ENCODE assay signal across 17 cellular contexts in genomic region chr11:49229136-49229535, GRCh38. TPM values are rescaled to one million over a fixed set of nuclear protein-coding genes. Genes with fewer than 3 reads are reported as not detected.
DNase-seq lines count a peak whose midpoint lies in the region; ATAC-seq, FAIRE-seq and TF ChIP-seq lines count a peak whose summit lies in the region.
"Not testable (repeated sequence)": the region's sequence is repeated elsewhere in the genome, so short reads cannot be mapped to it uniquely, and the experiment has no call there.
"Had no signal": no experiment of that assay in that cellular context is flagged by ENCODE, and none has a peak within 500 bp of the region (broad histone marks: within the 10 kb centered on the region; RNA-seq: fewer than 3 reads in every experiment).

No MANE protein-coding gene starts in this region.

- intact Hi-C loops in adrenal gland (cut with DNase I); prostate gland (cut with DNase I): not testable (repeated sequence)

- peak; percentile 95 for FAIRE-seq in A204.1 (lab: Jason Lieb, UNC)

- not testable (repeated sequence) for TF ChIP-seq CTCF in HEK293 (tag by site-specific recombination; IDR thresholded peaks at IDR 0.05)
- TF ChIP-seq CTCF in OCI-LY3 (IDR thresholded peaks at IDR 0.05; ENCODE audit: low read depth, low read length) (peak; percentile 41), adrenal gland (IDR thresholded peaks at IDR 0.05) (peak in 5 of 6 experiments; percentile 14 to 45 (median 39)), prostate gland (IDR thresholded peaks at IDR 0.05) (peak in 3 of 4 experiments; percentile 32 to 50 (median 49))

- H3K36me3 ChIP-seq in HEK293 (ENCODE audit: control insufficient read depth in 2 of 2, insufficient read depth in 1 of 2, low read length in 2 of 2); OCI-LY3 (replicated peaks; ENCODE audit: low read depth, low read length); adrenal gland (replicated peaks in 1 of 2); prostate gland: not testable (repeated sequence)

- H3K4me2 ChIP-seq in OCI-LY3 (ENCODE audit: low read length), result not testable (repeated sequence)

- 50 to 69% (median 62%) methylated on average over 2 of the region's 2 CpGs for WGBS in adrenal gland, 4 donors
- WGBS in prostate gland, result 34% methylated on average over 2 of the region's 2 CpGs

- not testable (repeated sequence) for H3K27ac ChIP-seq in HEK293 (ENCODE audit: extremely low read depth, low read depth, low read length); OCI-LY3 (ENCODE audit: low read length); adrenal gland; prostate gland

- ATAC-seq in esophagus mucosa, result peak; percentile 52

- not testable (repeated sequence) for TF ChIP-seq POLR2A in adrenal gland (IDR thresholded peaks at IDR 0.05); prostate gland (IDR thresholded peaks at IDR 0.05)

- not testable (repeated sequence) for H3K4me3 ChIP-seq in HEK293 (ENCODE audit: low read depth, low read length); OCI-LY3 (ENCODE audit: low read length); adrenal gland; prostate gland

- not testable (repeated sequence) for H2AFZ ChIP-seq in OCI-LY3 (ENCODE audit: low read depth, low read length)

- not testable (repeated sequence) for DNase-seq in adrenal gland; prostate gland (ENCODE audit: low spot score)
- peak; percentile 56 for DNase-seq in inferior parietal cortex (ENCODE audit: extremely low spot score)
- peak; percentile 38 for DNase-seq in medulla oblongata (ENCODE audit: extremely low spot score)

- not testable (repeated sequence) for H3K9ac ChIP-seq in OCI-LY3 (ENCODE audit: low read length)

- H3K9me3 ChIP-seq in HEK293 (ENCODE audit: control insufficient read depth, insufficient read depth, low read depth, low read length); OCI-LY3 (ENCODE audit: insufficient read depth, low read length); adrenal gland (replicated peaks in 1 of 3); prostate gland: not testable (repeated sequence)

- H3K4me1 ChIP-seq in HEK293 (ENCODE audit: control insufficient read depth, insufficient read depth, low read length); OCI-LY3 (ENCODE audit: low read length); adrenal gland (replicated peaks in 1 of 2); prostate gland (replicated peaks): not testable (repeated sequence)

- CTCF ChIA-PET in HEK293 (lab: Yijun Ruan, JAX), result interaction anchor here (0.6 kb wide), 1 partner anchor 97 kb away, joined by 3 read pairs; no protein-coding TSS in a partner anchor

- H3K79me2 ChIP-seq in OCI-LY3 (ENCODE audit: low read length), result not testable (repeated sequence)

- POLR2A ChIA-PET in HEK293 (lab: Yijun Ruan, JAX), result not testable (repeated sequence)

- H3K27me3 ChIP-seq in OCI-LY3 (ENCODE audit: low read depth, low read length); adrenal gland; prostate gland (replicated peaks; ENCODE audit: insufficient read depth): not testable (repeated sequence)

- not testable (repeated sequence) for H4K20me1 ChIP-seq in OCI-LY3 (ENCODE audit: insufficient read depth, low read length)

TF ChIP-seq in HEK293, 187 proteins besides CTCF, POLR2A, EP300 and RAD21:
- peak; percentile 33 for TF ChIP-seq ZNF654 (tag by site-specific recombination; IDR thresholded peaks at IDR 0.05; ENCODE audit: low read depth)
TF ChIP-seq in HEK293: peak in this region for 1; not testable (repeated sequence) for 186.

RNA-seq across cellular contexts. Expression of gene FOLH1, which starts 20.7 kb away (rescaled TPM):
- total RNA-seq in adrenal gland (1 to 10 TPM in 2 of 8 donors, under 1 TPM in 5, not detected in 1; 0.28 to 3.9 (median 0.52) TPM), esophagus mucosa (3.2 TPM), prostate gland (100 to 1,000 TPM in 1 of 2 donors, 10 to 100 TPM in 1; 43.9 to 739 TPM)
- polyA plus RNA-seq in adrenal gland, result 1 to 10 TPM in 1 of 3 donors, under 1 TPM in 2; 0.48 to 1.0 (median 0.64) TPM
- total RNA-seq: A172; activated CD8-positive, alpha-beta memory T cell treated with anti-CD3 and anti-CD28 coated beads for 36 hours; activated T-cell treated with anti-CD3 and anti-CD28 coated beads, Interleukin-2, amount 50 U/mL, for 4 hours; cardiac muscle cell; Daoy; fibroblast of villous mesenchyme; HFFc6; SJCRH30; T-helper 17 cell had no signal
- polyA plus RNA-seq: cardiac muscle cell had no signal

Comparison
In these comparisons a context has a peak if more than half of its experiments do, and no peak if none do; other contexts are left out.
1. RNA of gene FOLH1, which starts 20.7 kb away (total RNA-seq): 43.9 to 739 TPM in prostate gland; 3.2 TPM in esophagus mucosa (single experiment) and 0.28 to 3.9 TPM in adrenal gland; every median in the first group is over 4 times any median in the second.